ENCODE assay signal across 8 cellular contexts in the genomic region with DNA sequence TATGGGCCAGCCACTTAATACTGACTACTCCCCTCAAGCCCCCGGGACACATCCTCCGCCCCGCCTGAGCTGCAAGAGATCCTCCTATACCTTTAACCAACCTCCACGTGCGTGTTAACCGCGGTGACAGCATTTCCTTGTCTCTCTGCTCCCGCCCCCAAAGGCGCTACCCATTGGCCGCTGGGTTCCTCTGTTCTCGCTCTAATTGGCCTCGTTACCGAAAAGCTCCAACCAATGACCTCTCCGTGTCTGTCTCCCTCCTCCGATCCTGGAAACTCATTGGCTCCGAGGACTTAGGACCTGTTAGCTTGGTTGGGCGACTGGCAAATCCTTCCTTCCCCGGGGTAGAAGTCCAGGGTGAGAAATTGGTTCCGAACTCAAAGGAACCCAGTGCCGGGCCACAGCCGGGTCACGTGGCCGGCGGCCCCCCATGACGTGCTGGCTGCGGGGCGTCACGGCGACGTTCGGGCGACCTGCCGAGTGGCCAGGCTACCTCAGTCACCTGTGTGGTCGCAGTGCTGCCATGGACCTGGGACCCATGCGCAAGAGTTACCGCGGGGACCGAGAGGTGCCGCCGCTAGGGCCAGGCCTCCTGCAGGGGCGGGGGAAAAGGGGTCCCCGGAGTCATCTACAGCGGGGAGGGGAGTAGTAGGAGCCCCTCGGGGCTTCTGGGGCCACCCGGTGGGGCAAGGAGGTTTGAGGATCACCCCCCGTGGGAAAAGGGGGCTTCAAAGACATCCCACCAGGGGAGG. TPM values are rescaled to one million over a fixed set of nuclear protein-coding genes. Genes with fewer than 3 reads are reported as not detected.
A peak's percentile ranks its signal among the peaks of the same experiment; 100 is the strongest.
DNase-seq lines count a peak whose midpoint lies in the region; ATAC-seq and TF ChIP-seq lines count a peak whose summit lies in the region.

TSS of gene PNPO (plus strand) at position 326 of the 752 bp plus-strand sequence. CDS start at position 431, 105 bp downstream.

- H2AFZ ChIP-seq in PC-3 (ENCODE audit: low read length) = peak within 1 kb of the TSS; percentile 80

- H3K4me1 ChIP-seq in PC-3 (ENCODE audit: insufficient read depth, low read length) = peaks cover 24% of the 10 kb centered on the region
- H3K4me1 ChIP-seq in mucosa of rectum (ENCODE audit: control insufficient read depth in 2 of 2, insufficient read depth in 2 of 2, low read length in 2 of 2) = peaks cover 25 to 32% of the 10 kb centered on the region in 2 donors

- no peaks in the 10 kb centered on the region for H3K9me2 ChIP-seq in PC-3 (replicated peaks; ENCODE audit: low read length)

- BruUV-seq in PC-3 (replicated peaks; lab: Mats Ljungman, UMichigan) = TSS peak; percentile 57

- no peak; the same call in 1 of the 2 replicates for TF ChIP-seq EP300 in Ishikawa (IDR thresholded peaks at IDR 0.05; ENCODE audit: borderline replicate concordance)

- ATAC-seq in GM21576 (IDR thresholded peaks at IDR 0.05; ENCODE audit: unreplicated experiment) (peak; percentile 87), PC-3 (peak; percentile 98)

- peaks cover 26% of the 10 kb centered on the region for H3K79me2 ChIP-seq in PC-3 (ENCODE audit: low read length)

- TF ChIP-seq RAD21 in Ishikawa (IDR thresholded peaks at IDR 0.05; ENCODE audit: low read depth) = no peak

- H3K27ac ChIP-seq in PC-3 (ENCODE audit: low read length) = peak within 1 kb of the TSS; percentile 24; the same call in 1 of the 2 replicates
- peak within 1 kb of the TSS; percentile 63 to 86 for H3K27ac ChIP-seq in mucosa of rectum (ENCODE audit: low read depth in 2 of 2, low read length in 2 of 2)

- DNase-seq in DMS153 treated with DMSO at 0.1 percent for 48 hours (lab: John Stamatoyannopoulos, UW; ENCODE audit: unreplicated experiment) = peak; percentile 97
- DNase-seq in PC-3 = peak; percentile 100
- DNase-seq in activated T-cell treated with anti-CD3 and anti-CD28 coated beads, Interleukin-2, amount 50 U/mL, for 1 hour = peak; percentile 86
- DNase-seq in erythroblast (lab: John Stamatoyannopoulos, UW) = peak; percentile 94 to 95
- DNase-seq in stimulated activated CD8-positive, alpha-beta memory T cell treated with anti-CD3 and anti-CD28 coated beads, Interleukin-4, amount 100 ng/mL, for 48 hours = peak; percentile 96

- H3K36me3 ChIP-seq in PC-3 (ENCODE audit: low read depth, low read length) (peaks cover 7% of the 10 kb centered on the region), mucosa of rectum (ENCODE audit: control insufficient read depth in 2 of 2, insufficient read depth in 2 of 2, low read length in 2 of 2) (peaks cover 0 to 7% of the 10 kb centered on the region in 2 donors)

- CTCF ChIA-PET in PC-3 (lab: Charles Lee) = interaction anchor here (0.6 to 3.4 kb wide), 7 partner anchors 8 to 101 kb away, joined by 3 to 19 read pairs (median 3); partner anchors contain the start of genes CDK5RAP3, SCRN2 and SP6

- H3K27me3 ChIP-seq in PC-3 (ENCODE audit: low read length) = no peaks in the 10 kb centered on the region
- no peaks in the 10 kb centered on the region for H3K27me3 ChIP-seq in mucosa of rectum (ENCODE audit: control insufficient read depth in 2 of 2, insufficient read depth in 2 of 2, low read length in 2 of 2)

- intact Hi-C loops in PC-3 (cut with micrococcal nuclease) = loop anchor here (2.0 kb wide), 2 partner anchors 29 to 45 kb away; partner anchors contain the start of genes CDK5RAP3 and SP2

- H3K9ac ChIP-seq in PC-3 (ENCODE audit: low read length) = peak within 1 kb of the TSS; percentile 86
- H3K9ac ChIP-seq in mucosa of rectum (ENCODE audit: low read depth in 1 of 2, low read length in 2 of 2) = peak within 1 kb of the TSS; percentile 86 to 96

- POLR2A ChIA-PET in PC-3 (lab: Charles Lee; ENCODE audit: unreplicated experiment) = interaction anchor here (0.6 to 1.0 kb wide), 8 partner anchors 27 to 1750 kb away, joined by 3 to 20 read pairs (median 6); partner anchors contain the start of genes CDK5RAP3 and SP2

- TF ChIP-seq CTCF in PC-3 (conservative IDR thresholded peaks at IDR 0.05; ENCODE audit: low read depth, low read length) = no peak; the same call in 1 of the 2 replicates

- peak; percentile 82 for TF ChIP-seq POLR2A in erythroblast (IDR thresholded peaks at IDR 0.05; ENCODE audit: low read length)

- H3K9me3 ChIP-seq in PC-3 (ENCODE audit: low read length) (no peaks in the 10 kb centered on the region), mucosa of rectum (ENCODE audit: control insufficient read depth in 2 of 2, low read length in 2 of 2) (no peaks in the 10 kb centered on the region)

- H3K4me3 ChIP-seq in PC-3 (ENCODE audit: low read length) (peak within 1 kb of the TSS; percentile 77), mucosa of rectum (ENCODE audit: low read length in 2 of 2) (peak within 1 kb of the TSS; percentile 78 to 88)

- H3K4me2 ChIP-seq in PC-3 (ENCODE audit: low read length) = peak within 1 kb of the TSS; percentile 91

- H4K20me1 ChIP-seq in PC-3 (ENCODE audit: low read length) = no peaks in the 10 kb centered on the region

- H3F3A ChIP-seq in PC-3 (ENCODE audit: low read length, unreplicated experiment) = no peaks in the 10 kb centered on the region

TF ChIP-seq in Ishikawa, 13 proteins besides CTCF, POLR2A, EP300 and RAD21:
- TF ChIP-seq CEBPB (IDR thresholded peaks at IDR 0.05) (no peak), YY1 (IDR thresholded peaks at IDR 0.05; ENCODE audit: low read depth) (no peak; the same call in none of the 2 replicates), TEAD4 (IDR thresholded peaks at IDR 0.05) (0 out of 2 replicates have a peak, but pooled peaks have one; percentile 3), TAF1 (IDR thresholded peaks at IDR 0.05; ENCODE audit: low read depth) (peak; percentile 79), CREB1 (IDR thresholded peaks at IDR 0.05; ENCODE audit: low read depth) (no peak), USF1 (IDR thresholded peaks at IDR 0.05) (peak; percentile 95), MAX (IDR thresholded peaks at IDR 0.05) (peak; percentile 100), FOXM1 (IDR thresholded peaks at IDR 0.05; ENCODE audit: borderline replicate concordance, low read depth) (no peak), EGR1 (IDR thresholded peaks at IDR 0.05) (no peak), TCF12 (IDR thresholded peaks at IDR 0.05; ENCODE audit: low read depth) (0 out of 2 replicates have a peak, but pooled peaks have one; percentile 12), NFIC (IDR thresholded peaks at IDR 0.05) (no peak), ZBTB7A (IDR thresholded peaks at IDR 0.05; ENCODE audit: low read depth) (peak; percentile 85)
- TF ChIP-seq, protein P1, sequence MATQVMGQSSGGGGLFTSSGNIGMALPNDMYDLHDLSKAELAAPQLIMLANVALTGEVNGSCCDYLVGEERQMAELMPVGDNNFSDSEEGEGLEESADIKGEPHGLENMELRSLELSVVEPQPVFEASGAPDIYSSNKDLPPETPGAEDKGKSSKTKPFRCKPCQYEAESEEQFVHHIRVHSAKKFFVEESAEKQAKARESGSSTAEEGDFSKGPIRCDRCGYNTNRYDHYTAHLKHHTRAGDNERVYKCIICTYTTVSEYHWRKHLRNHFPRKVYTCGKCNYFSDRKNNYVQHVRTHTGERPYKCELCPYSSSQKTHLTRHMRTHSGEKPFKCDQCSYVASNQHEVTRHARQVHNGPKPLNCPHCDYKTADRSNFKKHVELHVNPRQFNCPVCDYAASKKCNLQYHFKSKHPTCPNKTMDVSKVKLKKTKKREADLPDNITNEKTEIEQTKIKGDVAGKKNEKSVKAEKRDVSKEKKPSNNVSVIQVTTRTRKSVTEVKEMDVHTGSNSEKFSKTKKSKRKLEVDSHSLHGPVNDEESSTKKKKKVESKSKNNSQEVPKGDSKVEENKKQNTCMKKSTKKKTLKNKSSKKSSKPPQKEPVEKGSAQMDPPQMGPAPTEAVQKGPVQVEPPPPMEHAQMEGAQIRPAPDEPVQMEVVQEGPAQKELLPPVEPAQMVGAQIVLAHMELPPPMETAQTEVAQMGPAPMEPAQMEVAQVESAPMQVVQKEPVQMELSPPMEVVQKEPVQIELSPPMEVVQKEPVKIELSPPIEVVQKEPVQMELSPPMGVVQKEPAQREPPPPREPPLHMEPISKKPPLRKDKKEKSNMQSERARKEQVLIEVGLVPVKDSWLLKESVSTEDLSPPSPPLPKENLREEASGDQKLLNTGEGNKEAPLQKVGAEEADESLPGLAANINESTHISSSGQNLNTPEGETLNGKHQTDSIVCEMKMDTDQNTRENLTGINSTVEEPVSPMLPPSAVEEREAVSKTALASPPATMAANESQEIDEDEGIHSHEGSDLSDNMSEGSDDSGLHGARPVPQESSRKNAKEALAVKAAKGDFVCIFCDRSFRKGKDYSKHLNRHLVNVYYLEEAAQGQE (IDR thresholded peaks at IDR 0.05; ENCODE audit: low read depth) = no peak

RNA-seq across cellular contexts. Expression of gene PNPO, which starts in this region (rescaled TPM):
- 49.8 and 57.5 TPM in 2 replicates for total RNA-seq in PC-3 (2014; rRNA removed)

Comparison
In these comparisons a context has a peak if more than half of its experiments do, and no peak if none do; other contexts are left out.
1. Peak in every context shown above with its lines: DNase-seq, ATAC-seq, H3K4me3 ChIP-seq and H3K27ac ChIP-seq.